Comparison of ENCODE assay signal across 16 cellular contexts in the genomic region with DNA sequence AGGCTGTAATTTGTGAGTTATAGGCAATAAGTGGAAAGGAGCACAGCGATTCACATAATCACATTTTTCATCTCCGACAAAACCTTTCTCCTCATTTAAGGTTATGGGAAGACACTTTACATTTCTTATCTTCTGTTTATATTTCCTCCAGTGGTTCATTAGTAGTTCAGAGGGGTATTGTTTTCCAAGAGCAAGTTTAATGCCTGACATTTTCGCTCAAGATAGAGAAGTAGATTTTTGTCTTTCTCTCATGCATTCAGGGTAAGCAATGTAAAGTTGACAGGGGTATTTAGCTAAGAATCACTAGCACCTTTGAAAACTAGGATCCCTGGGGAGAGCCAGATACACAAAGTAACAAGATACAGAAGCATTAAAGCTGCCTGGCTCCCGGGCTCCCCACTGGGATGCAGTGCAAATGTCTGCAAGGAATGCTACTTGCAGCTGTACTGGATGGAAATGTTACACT.
DNase-seq lines count a peak whose midpoint lies in the region; ATAC-seq, FAIRE-seq and TF ChIP-seq lines count a peak whose summit lies in the region.
"Had no signal": no experiment of that assay in that cellular context is flagged by ENCODE, and none has a peak within 500 bp of the region (broad histone marks: within the 10 kb centered on the region; RNA-seq: fewer than 3 reads in every experiment).

No MANE protein-coding gene starts in this region.

- no peak overlapping the region for H3K4me2 ChIP-seq in H9 (ENCODE audit: insufficient read depth, insufficient read length, low read length)
- H3K4me2 ChIP-seq: PC-9 had no signal

- no peak overlapping the region for H3K14ac ChIP-seq in H9 (ENCODE audit: insufficient read depth, low read length)

- peak; percentile 59 for DNase-seq in H9
- peak; percentile 82 for DNase-seq in NCI-H146 (lab: John Stamatoyannopoulos, UW)
- peak; percentile 41 for DNase-seq in WTC11 (ENCODE audit: low spot score)
- peak; percentile 21 for DNase-seq in nephron progenitor cell
- DNase-seq in H54 (ENCODE audit: insufficient read length, low spot score) = no peak
- DNase-seq: activated gamma-delta T cell treated with Interleukin-2 at 50 U/mL for 16 hours, aorta, EL, head of caudate nucleus, PC-9, psoas muscle had no signal

- H3K36me3 Mint-ChIP-seq in H9 (ENCODE audit: insufficient read depth in 1 of 3, low read depth in 3 of 3) = no peaks in the 10 kb centered on the region
- no peaks in the 10 kb centered on the region for H3K36me3 Mint-ChIP-seq in WTC11
- peaks cover 7% of the 10 kb centered on the region for H3K36me3 Mint-ChIP-seq in nephron progenitor cell (ENCODE audit: low read depth)

- TF ChIP-seq CTCF in H9 (conservative IDR thresholded peaks at IDR 0.05) (no peak), WTC11 (IDR thresholded peaks at IDR 0.05) (no peak), nephron progenitor cell (IDR thresholded peaks at IDR 0.05) (no peak)

- no peak overlapping the region for H2AK5ac ChIP-seq in H9 (ENCODE audit: insufficient read length, low read length)

- H2BK120ac ChIP-seq in H9 (ENCODE audit: low read depth, low read length, poor library complexity, severe bottlenecking) = no peak overlapping the region

- no peak overlapping the region for H3K4ac ChIP-seq in H9 (ENCODE audit: low read depth, low read length)

- H3K4me1 Mint-ChIP-seq in H9 (peaks cover 42 to 51% of the 10 kb centered on the region in 2 experiments), WTC11 (peaks cover 32% of the 10 kb centered on the region), nephron progenitor cell (peaks cover 30% of the 10 kb centered on the region)

- no peaks in the 10 kb centered on the region for H3K9me3 ChIP-seq in H9 (ENCODE audit: control insufficient read depth, low read depth, low read length)
- H3K9me3 ChIP-seq: psoas muscle had no signal

- H3K27me3 ChIP-seq in H9 (ENCODE audit: insufficient read depth, low read length) = no peaks in the 10 kb centered on the region

- H3K4me3 Mint-ChIP-seq in H9 = no peak overlapping the region; a peak in 1 of 5 replicates
- H3K4me3 Mint-ChIP-seq in WTC11 = no peak overlapping the region
- no peak overlapping the region for H3K4me3 Mint-ChIP-seq in nephron progenitor cell
- H3K4me3 Mint-ChIP-seq: dendritic cell treated with granulocyte-macrophage colony-stimulating factor and Interleukin-4, amounts not matched to agents 40 ng/mL and 50 ng/mL, for 4 days had no signal

- H3K27me3 Mint-ChIP-seq in H9 (ENCODE audit: low read depth) (no peaks in the 10 kb centered on the region), WTC11 (ENCODE audit: low read depth) (peaks cover 3% of the 10 kb centered on the region; the same call in 1 of the 2 replicates), nephron progenitor cell (ENCODE audit: low read depth, poor library complexity) (no peaks in the 10 kb centered on the region)
- H3K27me3 Mint-ChIP-seq: dendritic cell treated with granulocyte-macrophage colony-stimulating factor and Interleukin-4, amounts not matched to agents 40 ng/mL and 50 ng/mL, for 4 days had no signal

- H2BK15ac ChIP-seq in H9 (ENCODE audit: low read depth, low read length) = no peak overlapping the region

- no peaks in the 10 kb centered on the region for H3K79me1 ChIP-seq in H9 (ENCODE audit: insufficient read depth, low read depth, low read length, poor library complexity, severe bottlenecking)

- no peak overlapping the region for H3K27ac ChIP-seq in H9 (ENCODE audit: insufficient read length, low read depth, low read length)
- H3K27ac ChIP-seq: C4-2B, PC-9, psoas muscle had no signal

- no peak for TF ChIP-seq POLR2A in H54 (IDR thresholded peaks at IDR 0.05; ENCODE audit: low read depth, low read length)

- H3T11ph ChIP-seq in H9 (ENCODE audit: low read length) = no peak overlapping the region

- no peak overlapping the region for H2BK5ac ChIP-seq in H9 (ENCODE audit: insufficient read length, low read length)

- H3K27ac Mint-ChIP-seq in H9 = peak overlapping the region in 2 of 3 experiments; percentile 3 to 15; a peak in 3 of 7 replicates
- H3K27ac Mint-ChIP-seq in WTC11 = no peak overlapping the region
- H3K27ac Mint-ChIP-seq in nephron progenitor cell = peak overlapping the region; percentile 43
- H3K27ac Mint-ChIP-seq: dendritic cell treated with granulocyte-macrophage colony-stimulating factor and Interleukin-4, amounts not matched to agents 40 ng/mL and 50 ng/mL, for 4 days had no signal

- no CpG with 5 or more reads among the region's 4 CpGs for WGBS in H9 (ENCODE audit: extremely low coverage, insufficient read length, low lambda C conversion rate)

- peak; percentile 81 for ATAC-seq in WTC11
- ATAC-seq in GM21717 (IDR thresholded peaks at IDR 0.05; ENCODE audit: unreplicated experiment) = no peak
- no peak for ATAC-seq in HG02970 (IDR thresholded peaks at IDR 0.05; ENCODE audit: low FRiP score, unreplicated experiment)
- ATAC-seq: GM12878, psoas muscle had no signal

- H3K79me2 ChIP-seq in H9 (ENCODE audit: insufficient read depth, low read length) = no peaks in the 10 kb centered on the region

- no peak overlapping the region for H2BK20ac ChIP-seq in H9 (ENCODE audit: low read depth, low read length, poor library complexity, severe bottlenecking)

- H3K23ac ChIP-seq in H9 (ENCODE audit: insufficient read length, low read depth, low read length) = no peak overlapping the region

- H4K91ac ChIP-seq in H9 (ENCODE audit: insufficient read length, low read depth, low read length) = no peak overlapping the region

- H3K9me3 Mint-ChIP-seq in H9 (no peaks in the 10 kb centered on the region; a peak in 1 of 5 replicates), WTC11 (peaks cover 4% of the 10 kb centered on the region; the same call in 1 of the 2 replicates), nephron progenitor cell (no peaks in the 10 kb centered on the region)
- H3K9me3 Mint-ChIP-seq: dendritic cell treated with granulocyte-macrophage colony-stimulating factor and Interleukin-4, amounts not matched to agents 40 ng/mL and 50 ng/mL, for 4 days had no signal

- H3K9ac ChIP-seq in H9 (ENCODE audit: extremely low read depth, insufficient read length, low read length) = no peak overlapping the region

- CTCF ChIA-PET in WTC11 (lab: Charles Lee) = interaction anchor here (1.4 kb wide), 1 partner anchor 11 kb away, joined by 3 read pairs; no protein-coding TSS in a partner anchor

- POLR2A ChIA-PET in WTC11 (lab: Charles Lee) = no interaction called here

- H4K20me1 ChIP-seq in H9 (ENCODE audit: control insufficient read depth, insufficient read depth, insufficient read length) = no peaks in the 10 kb centered on the region

- no peak overlapping the region for H3K18ac ChIP-seq in H9 (ENCODE audit: insufficient read length, low read depth, low read length)

- no peak overlapping the region for H4K8ac ChIP-seq in H9 (replicated peaks; ENCODE audit: insufficient read length, low read depth, low read length)

- peaks cover 3% of the 10 kb centered on the region; the same call in 1 of the 2 replicates for H3K4me1 ChIP-seq in H9 (ENCODE audit: insufficient read depth, low read length)

- no peak overlapping the region for H2BK12ac ChIP-seq in H9 (ENCODE audit: insufficient read length, low read depth, low read length)

- H3K23me2 ChIP-seq in H9 (ENCODE audit: insufficient read length, low read depth, low read length, poor library complexity, severe bottlenecking) = no peaks in the 10 kb centered on the region

- H4K5ac ChIP-seq in H9 (ENCODE audit: insufficient read length, low read depth, low read length) = no peak overlapping the region

- FAIRE-seq in H54 (lab: Jason Lieb, UNC) = no peak
- FAIRE-seq: GM12878 had no signal

- H2AFZ ChIP-seq in H9 (ENCODE audit: low read length) = no peak overlapping the region
- H2AFZ ChIP-seq: PC-9 had no signal

- H3K56ac ChIP-seq in H9 (ENCODE audit: insufficient read length, low read depth, low read length) = no peak overlapping the region

TF ChIP-seq in WTC11, 78 proteins besides CTCF, POLR2A, EP300 and RAD21:
- TF ChIP-seq, protein P1, sequence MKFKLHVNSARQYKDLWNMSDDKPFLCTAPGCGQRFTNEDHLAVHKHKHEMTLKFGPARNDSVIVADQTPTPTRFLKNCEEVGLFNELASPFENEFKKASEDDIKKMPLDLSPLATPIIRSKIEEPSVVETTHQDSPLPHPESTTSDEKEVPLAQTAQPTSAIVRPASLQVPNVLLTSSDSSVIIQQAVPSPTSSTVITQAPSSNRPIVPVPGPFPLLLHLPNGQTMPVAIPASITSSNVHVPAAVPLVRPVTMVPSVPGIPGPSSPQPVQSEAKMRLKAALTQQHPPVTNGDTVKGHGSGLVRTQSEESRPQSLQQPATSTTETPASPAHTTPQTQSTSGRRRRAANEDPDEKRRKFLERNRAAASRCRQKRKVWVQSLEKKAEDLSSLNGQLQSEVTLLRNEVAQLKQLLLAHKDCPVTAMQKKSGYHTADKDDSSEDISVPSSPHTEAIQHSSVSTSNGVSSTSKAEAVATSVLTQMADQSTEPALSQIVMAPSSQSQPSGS (CRISPR knock-in tag; IDR thresholded peaks at IDR 0.05; ENCODE audit: borderline replicate concordance, low read depth) = no peak
- TF ChIP-seq, protein P2, sequence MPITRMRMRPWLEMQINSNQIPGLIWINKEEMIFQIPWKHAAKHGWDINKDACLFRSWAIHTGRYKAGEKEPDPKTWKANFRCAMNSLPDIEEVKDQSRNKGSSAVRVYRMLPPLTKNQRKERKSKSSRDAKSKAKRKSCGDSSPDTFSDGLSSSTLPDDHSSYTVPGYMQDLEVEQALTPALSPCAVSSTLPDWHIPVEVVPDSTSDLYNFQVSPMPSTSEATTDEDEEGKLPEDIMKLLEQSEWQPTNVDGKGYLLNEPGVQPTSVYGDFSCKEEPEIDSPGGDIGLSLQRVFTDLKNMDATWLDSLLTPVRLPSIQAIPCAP (CRISPR knock-in tag; IDR thresholded peaks at IDR 0.05) = no peak
- no peak for TF ChIP-seq NFYB (CRISPR knock-in tag; conservative IDR thresholded peaks at IDR 0.05; ENCODE audit: low read depth)
- TF ChIP-seq, protein P3, sequence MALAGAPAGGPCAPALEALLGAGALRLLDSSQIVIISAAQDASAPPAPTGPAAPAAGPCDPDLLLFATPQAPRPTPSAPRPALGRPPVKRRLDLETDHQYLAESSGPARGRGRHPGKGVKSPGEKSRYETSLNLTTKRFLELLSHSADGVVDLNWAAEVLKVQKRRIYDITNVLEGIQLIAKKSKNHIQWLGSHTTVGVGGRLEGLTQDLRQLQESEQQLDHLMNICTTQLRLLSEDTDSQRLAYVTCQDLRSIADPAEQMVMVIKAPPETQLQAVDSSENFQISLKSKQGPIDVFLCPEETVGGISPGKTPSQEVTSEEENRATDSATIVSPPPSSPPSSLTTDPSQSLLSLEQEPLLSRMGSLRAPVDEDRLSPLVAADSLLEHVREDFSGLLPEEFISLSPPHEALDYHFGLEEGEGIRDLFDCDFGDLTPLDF (CRISPR knock-in tag; IDR thresholded peaks at IDR 0.05) = no peak
- peak; percentile 79 for TF ChIP-seq ZNF423 (CRISPR knock-in tag; IDR thresholded peaks at IDR 0.05)
